Comparison of ENCODE assay signal across 2 cellular contexts in the genomic region with DNA sequence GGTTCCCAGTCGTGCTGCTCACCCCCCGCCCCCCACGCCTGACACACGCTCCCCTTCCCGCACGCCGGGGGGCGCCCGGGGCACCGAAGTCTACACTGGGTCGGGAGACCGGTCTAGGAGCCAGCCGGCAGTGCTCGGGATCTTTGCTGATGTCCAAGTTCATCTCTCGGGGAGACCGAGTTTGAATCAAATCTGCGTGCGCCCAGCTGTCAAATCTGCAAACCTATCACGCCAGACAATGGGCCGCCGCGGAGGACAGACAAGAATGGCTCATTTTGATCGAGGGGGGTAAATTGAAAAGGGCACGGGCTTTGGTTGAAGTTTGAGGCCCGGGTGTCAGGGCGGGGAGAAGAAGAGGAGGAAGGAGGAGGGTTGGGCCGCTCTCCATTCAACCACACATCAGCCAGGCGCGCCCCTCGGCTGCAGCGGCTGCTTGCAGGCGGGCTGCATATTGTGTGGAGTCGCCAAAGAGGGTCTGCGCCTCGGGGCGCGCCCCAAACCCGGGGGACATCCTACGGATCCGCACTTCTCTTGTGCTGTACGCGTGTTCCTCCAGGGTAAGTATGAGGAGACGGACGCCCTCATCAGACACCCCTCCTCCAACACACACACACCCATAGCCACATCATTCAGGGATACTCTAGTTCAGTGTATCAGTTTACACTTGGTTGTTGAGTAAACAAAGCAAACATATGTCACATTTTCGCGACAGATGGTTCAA.
TF ChIP-seq lines count a peak whose summit lies in the region.

No MANE protein-coding gene starts in this region.

TF ChIP-seq in H1, 55 proteins besides CTCF, POLR2A, EP300 and RAD21 (continued from another document):
- TF ChIP-seq RBBP5 (IDR thresholded peaks at IDR 0.05; ENCODE audit: borderline replicate concordance, low read depth, low read length) (0 out of 2 replicates have a peak, but pooled peaks have one; percentile 45), SUZ12 (IDR thresholded peaks at IDR 0.05; ENCODE audit: low read length) (peak; percentile 69), RNF2 (IDR thresholded peaks at IDR 0.05; ENCODE audit: borderline replicate concordance, low read depth, low read length, missing control alignments, poor library complexity, severe bottlenecking) (peak; percentile 74), CHD2 (IDR thresholded peaks at IDR 0.05; ENCODE audit: low read length) (no peak), EZH2 (IDR thresholded peaks at IDR 0.05; ENCODE audit: low read depth, low read length, severe bottlenecking) (peak; percentile 65), KDM4A (IDR thresholded peaks at IDR 0.05; ENCODE audit: low read depth, low read length, severe bottlenecking) (peak; percentile 39)
TF ChIP-seq in H1: peak in this region for 5.

TF ChIP-seq in neural cell, 6 proteins besides CTCF, POLR2A, EP300 and RAD21:
- TF ChIP-seq MXI1 (conservative IDR thresholded peaks at IDR 0.05; ENCODE audit: poor library complexity, severe bottlenecking) = no peak
- no peak for TF ChIP-seq POLR2AphosphoS5 (IDR thresholded peaks at IDR 0.05)
- no peak for TF ChIP-seq SMC3 (conservative IDR thresholded peaks at IDR 0.05; ENCODE audit: poor library complexity)
- no peak for TF ChIP-seq EZH2 (IDR thresholded peaks at IDR 0.05; ENCODE audit: borderline replicate concordance, insufficient read depth, low read length, poor library complexity, severe bottlenecking)
- TF ChIP-seq, protein P1, sequence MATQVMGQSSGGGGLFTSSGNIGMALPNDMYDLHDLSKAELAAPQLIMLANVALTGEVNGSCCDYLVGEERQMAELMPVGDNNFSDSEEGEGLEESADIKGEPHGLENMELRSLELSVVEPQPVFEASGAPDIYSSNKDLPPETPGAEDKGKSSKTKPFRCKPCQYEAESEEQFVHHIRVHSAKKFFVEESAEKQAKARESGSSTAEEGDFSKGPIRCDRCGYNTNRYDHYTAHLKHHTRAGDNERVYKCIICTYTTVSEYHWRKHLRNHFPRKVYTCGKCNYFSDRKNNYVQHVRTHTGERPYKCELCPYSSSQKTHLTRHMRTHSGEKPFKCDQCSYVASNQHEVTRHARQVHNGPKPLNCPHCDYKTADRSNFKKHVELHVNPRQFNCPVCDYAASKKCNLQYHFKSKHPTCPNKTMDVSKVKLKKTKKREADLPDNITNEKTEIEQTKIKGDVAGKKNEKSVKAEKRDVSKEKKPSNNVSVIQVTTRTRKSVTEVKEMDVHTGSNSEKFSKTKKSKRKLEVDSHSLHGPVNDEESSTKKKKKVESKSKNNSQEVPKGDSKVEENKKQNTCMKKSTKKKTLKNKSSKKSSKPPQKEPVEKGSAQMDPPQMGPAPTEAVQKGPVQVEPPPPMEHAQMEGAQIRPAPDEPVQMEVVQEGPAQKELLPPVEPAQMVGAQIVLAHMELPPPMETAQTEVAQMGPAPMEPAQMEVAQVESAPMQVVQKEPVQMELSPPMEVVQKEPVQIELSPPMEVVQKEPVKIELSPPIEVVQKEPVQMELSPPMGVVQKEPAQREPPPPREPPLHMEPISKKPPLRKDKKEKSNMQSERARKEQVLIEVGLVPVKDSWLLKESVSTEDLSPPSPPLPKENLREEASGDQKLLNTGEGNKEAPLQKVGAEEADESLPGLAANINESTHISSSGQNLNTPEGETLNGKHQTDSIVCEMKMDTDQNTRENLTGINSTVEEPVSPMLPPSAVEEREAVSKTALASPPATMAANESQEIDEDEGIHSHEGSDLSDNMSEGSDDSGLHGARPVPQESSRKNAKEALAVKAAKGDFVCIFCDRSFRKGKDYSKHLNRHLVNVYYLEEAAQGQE (IDR thresholded peaks at IDR 0.05; ENCODE audit: borderline replicate concordance) = no peak
- no peak for TF ChIP-seq TAF1 (IDR thresholded peaks at IDR 0.05; ENCODE audit: low read depth)
TF ChIP-seq in neural cell: peak in this region for 0.
